9 cellular contexts compared by ENCODE assay signal in genomic region chr5:138824924-138825863, GRCh38. TPM values are rescaled to one million over a fixed set of nuclear protein-coding genes. Genes with fewer than 3 reads are reported as not detected.
A peak's percentile ranks its signal among the peaks of the same experiment; 100 is the strongest.
DNase-seq lines count a peak whose midpoint lies in the region; ATAC-seq and TF ChIP-seq lines count a peak whose summit lies in the region.
"Had no signal": no experiment of that assay in that cellular context is flagged by ENCODE, and none has a peak within 500 bp of the region (broad histone marks: within the 10 kb centered on the region; RNA-seq: fewer than 3 reads in every experiment).

No MANE protein-coding gene starts in this region.

- peaks cover 0 to 4% (median 0%) of the 10 kb centered on the region in 4 donors for H3K4me1 ChIP-seq in liver (ENCODE audit: control insufficient read depth in 4 of 4, insufficient read depth in 4 of 4, low read length in 3 of 4)

- ATAC-seq in GM21447 (IDR thresholded peaks at IDR 0.05; ENCODE audit: unreplicated experiment), result no peak

- H3K9me3 ChIP-seq in liver (ENCODE audit: control insufficient read depth in 4 of 4, low read length in 3 of 4), result no peaks in the 10 kb centered on the region

- in situ Hi-C loops in astrocyte of the cerebellum (cut with HindIII; ENCODE audit: low sequenced_read_pairs), result no loop called here

- peaks cover 2 to 16% (median 15%) of the 10 kb centered on the region in 4 donors for H3K36me3 ChIP-seq in liver (ENCODE audit: control insufficient read depth in 4 of 4, insufficient read depth in 3 of 4, low read depth in 1 of 4, low read length in 3 of 4)

- 56% methylated on average over 5 of the region's 5 CpGs for WGBS in liver

- peak; percentile 66 for DNase-seq in ELR (ENCODE audit: low read depth)
- peak; percentile 21 for DNase-seq in Jurkat, Clone E6-1 (ENCODE audit: low read depth, low spot score)
- no peak for DNase-seq in astrocyte of the cerebellum (ENCODE audit: low read depth)
- no peak for DNase-seq in foreskin melanocyte
- DNase-seq in KG1 (lab: John Stamatoyannopoulos, UW), result no peak
- DNase-seq in ecto neural progenitor cell (ENCODE audit: low spot score), result no peak

- H3K4me3 ChIP-seq in Jurkat, Clone E6-1 (ENCODE audit: low read length), result no peak overlapping the region
- H3K4me3 ChIP-seq in astrocyte of the cerebellum (ENCODE audit: low read depth, low read length), result no peak overlapping the region
- H3K4me3 ChIP-seq in liver (ENCODE audit: low read depth in 1 of 3, low read length in 3 of 3), result no peak overlapping the region

- peak; percentile 57 for TF ChIP-seq CTCF in astrocyte of the cerebellum (IDR thresholded peaks at IDR 0.05; ENCODE audit: low read depth, low read length, missing control alignments)
- TF ChIP-seq CTCF in liver (IDR thresholded peaks at IDR 0.05; ENCODE audit: low read depth, low read length, missing input control), result peak; percentile 59

- TF ChIP-seq RAD21 in liver (IDR thresholded peaks at IDR 0.05), result peak; percentile 58 to 63

- no peak overlapping the region for H3K9ac ChIP-seq in liver (ENCODE audit: low read depth in 1 of 2, low read length in 2 of 2)

- H3K27ac ChIP-seq in liver (ENCODE audit: low read depth in 1 of 2, low read length in 2 of 2), result no peak overlapping the region

- no peaks in the 10 kb centered on the region for H3K27me3 ChIP-seq in liver (ENCODE audit: control insufficient read depth in 4 of 4, insufficient read depth in 4 of 4, low read length in 3 of 4)

TF ChIP-seq in liver, 16 proteins besides CTCF, POLR2A, EP300 and RAD21:
- no peak for TF ChIP-seq JUND (IDR thresholded peaks at IDR 0.05)
- TF ChIP-seq REST (IDR thresholded peaks at IDR 0.05), result peak; percentile 16
TF ChIP-seq in liver: peak in this region for 1.

RNA-seq across cellular contexts. Expression of gene LRRTM2, which starts 49.9 kb away (rescaled TPM):
- polyA plus RNA-seq in Jurkat, Clone E6-1 (2012; ENCODE audit: insufficient read depth, insufficient read length), result not detected
- under 1 TPM in 1 of 2 donors, not detected in 1; 0.08 TPM for total RNA-seq in liver
- under 1 TPM; 0.24 to 0.71 TPM for polyA plus RNA-seq in liver
- total RNA-seq: myocyte had no signal

Comparison
In these comparisons a context has a peak if more than half of its experiments do, and no peak if none do; other contexts are left out.
1. DNase-seq: peak in ELR (single experiment) and Jurkat, Clone E6-1 (single experiment); none in astrocyte of the cerebellum (single experiment), foreskin melanocyte (single experiment), KG1 (single experiment) and ecto neural progenitor cell (single experiment).